In genomic region chr3:11140713-11141104, GRCh38 we compare ENCODE assay signal across 12 cellular contexts. TPM values are rescaled to one million over a fixed set of nuclear protein-coding genes. Genes with fewer than 3 reads are reported as not detected.
A peak's percentile ranks its signal among the peaks of the same experiment; 100 is the strongest.
DNase-seq lines count a peak whose midpoint lies in the region; ATAC-seq, FAIRE-seq and TF ChIP-seq lines count a peak whose summit lies in the region.
"Had no signal": no experiment of that assay in that cellular context is flagged by ENCODE, and none has a peak within 500 bp of the region (broad histone marks: within the 10 kb centered on the region; RNA-seq: fewer than 3 reads in every experiment).

No MANE protein-coding gene starts in this region.

- H3K27ac Mint-ChIP-seq in dendritic cell treated with granulocyte-macrophage colony-stimulating factor and Interleukin-4, amounts not matched to agents 40 ng/mL and 50 ng/mL, for 4 days: peak overlapping the region; percentile 88

- intact Hi-C loops in dendritic cell treated with granulocyte-macrophage colony-stimulating factor and Interleukin-4, amounts not matched to agents 40 ng/mL and 50 ng/mL, for 4 days (cut with micrococcal nuclease): loop anchor here (5.0 kb wide), 1 partner anchor 63 kb away; no protein-coding TSS in a partner anchor
- intact Hi-C loops in kidney (cut with DNase I): no loop called here

- no peaks in the 10 kb centered on the region for H3K9me3 Mint-ChIP-seq in dendritic cell treated with granulocyte-macrophage colony-stimulating factor and Interleukin-4, amounts not matched to agents 40 ng/mL and 50 ng/mL, for 4 days

- no peak overlapping the region for H3K9ac ChIP-seq in kidney (ENCODE audit: low read length in 2 of 2)

- FAIRE-seq in kidney (lab: Jason Lieb, UNC): no peak

- peaks cover 80% of the 10 kb centered on the region for H3K4me1 Mint-ChIP-seq in dendritic cell treated with granulocyte-macrophage colony-stimulating factor and Interleukin-4, amounts not matched to agents 40 ng/mL and 50 ng/mL, for 4 days (ENCODE audit: low read depth)

- no peak for DNase-seq in kidney
- DNase-seq in GM13977 (ENCODE audit: low spot score): no peak
- no peak for DNase-seq in DMS53 treated with DMSO at 0.1 percent for 48 hours (lab: John Stamatoyannopoulos, UW; ENCODE audit: unreplicated experiment)
- DNase-seq in islet precursor cell: no peak
- DNase-seq: effector memory CD4-positive, alpha-beta T cell; NCI-H748 treated with DMSO at 0.1 percent for 48 hours; stimulated activated CD4-positive, alpha-beta T cell treated with anti-CD3 and anti-CD28 coated beads, Interleukin-2, amount 100 ng/mL, for 48 hours had no signal

- TF ChIP-seq CTCF in kidney (IDR thresholded peaks at IDR 0.05; ENCODE audit: borderline replicate concordance, extremely low read depth, insufficient read depth): no peak
- no peak for TF ChIP-seq CTCF in GM13977 (IDR thresholded peaks at IDR 0.05; ENCODE audit: extremely low read depth, insufficient read depth, missing control alignments)

- no peaks in the 10 kb centered on the region for H3K4me1 ChIP-seq in kidney (ENCODE audit: control insufficient read depth in 1 of 2, insufficient read depth in 1 of 2, low read depth in 1 of 2, low read length in 2 of 2)

- peak overlapping the region; percentile 57 for H3K4me3 Mint-ChIP-seq in dendritic cell treated with granulocyte-macrophage colony-stimulating factor and Interleukin-4, amounts not matched to agents 40 ng/mL and 50 ng/mL, for 4 days
- H3K4me3 Mint-ChIP-seq: nephron had no signal

- no peaks in the 10 kb centered on the region for H3K36me3 ChIP-seq in kidney (ENCODE audit: control insufficient read depth in 1 of 2, insufficient read depth in 2 of 2, low read length in 2 of 2)

- in situ Hi-C loops in GM13977 (cut with MboI; ENCODE audit: low pct_unique_long_range_greater_than_20kb, low sequenced_read_pairs, unreplicated experiment): no loop called here

- ATAC-seq in GM18508 (IDR thresholded peaks at IDR 0.05; ENCODE audit: insufficient read depth, unreplicated experiment) (peak; percentile 28), GM19468 (IDR thresholded peaks at IDR 0.05; ENCODE audit: extremely low read depth, unreplicated experiment) (peak; percentile 5), HG03108 (IDR thresholded peaks at IDR 0.05; ENCODE audit: unreplicated experiment) (peak; percentile 18)

- H3K36me3 Mint-ChIP-seq in dendritic cell treated with granulocyte-macrophage colony-stimulating factor and Interleukin-4, amounts not matched to agents 40 ng/mL and 50 ng/mL, for 4 days (ENCODE audit: low read depth): no peaks in the 10 kb centered on the region

- no peaks in the 10 kb centered on the region for H3K9me3 ChIP-seq in kidney (ENCODE audit: control insufficient read depth in 1 of 2, low read length in 2 of 2)

- H3K27ac ChIP-seq in kidney (ENCODE audit: low read depth in 2 of 2, low read length in 2 of 2): no peak overlapping the region

- H3K4me3 ChIP-seq in kidney (ENCODE audit: low read length in 2 of 2): no peak overlapping the region

- peaks cover 10% of the 10 kb centered on the region for H3K27me3 Mint-ChIP-seq in dendritic cell treated with granulocyte-macrophage colony-stimulating factor and Interleukin-4, amounts not matched to agents 40 ng/mL and 50 ng/mL, for 4 days

RNA-seq across cellular contexts. Expression of gene HRH1, which starts 13.6 kb away (rescaled TPM):
- 32.3 TPM for total RNA-seq in kidney
- polyA plus RNA-seq in kidney (ENCODE audit: insufficient read depth, low read depth, low replicate concordance): 1.9 TPM
